In genomic region chr21:42781150-42781980, GRCh38 we compare ENCODE assay signal across 8 cellular contexts.
A peak's percentile ranks its signal among the peaks of the same experiment; 100 is the strongest.
DNase-seq lines count a peak whose midpoint lies in the region; ATAC-seq and TF ChIP-seq lines count a peak whose summit lies in the region.

No MANE protein-coding gene starts in this region.

- H3K9me3 ChIP-seq in BLaER1 (no peaks in the 10 kb centered on the region), mucosa of rectum (ENCODE audit: control insufficient read depth in 2 of 2, low read length in 2 of 2) (no peaks in the 10 kb centered on the region)

- POLR2A ChIA-PET in GM10248 (lab: Yijun Ruan, JAX), result no interaction called here

- no peak for TF ChIP-seq CTCF in GM10248 (IDR thresholded peaks at IDR 0.05; ENCODE audit: control extremely low read depth, extremely low read depth, low read depth, missing control alignments)

- ATAC-seq in central memory CD8-positive, alpha-beta T cell (replicated peaks; ENCODE audit: extremely low read depth, poor library complexity, severe bottlenecking), result no peak
- ATAC-seq in HG02970 (IDR thresholded peaks at IDR 0.05; ENCODE audit: low FRiP score, unreplicated experiment) (no peak), GM21723 (IDR thresholded peaks at IDR 0.05; ENCODE audit: unreplicated experiment) (no peak)

- DNase-seq in NCI-H1105 (lab: John Stamatoyannopoulos, UW) (peak; percentile 60), OCI-M2 (lab: John Stamatoyannopoulos, UW; ENCODE audit: unreplicated experiment) (no peak), GM10248 (ENCODE audit: extremely low spot score) (no peak)
- DNase-seq in central memory CD8-positive, alpha-beta T cell (ENCODE audit: low spot score in 2 of 2), result no peak

- H3K27ac Mint-ChIP-seq in central memory CD8-positive, alpha-beta T cell (ENCODE audit: low read depth), result peak overlapping the region; percentile 53

- peaks cover 4% of the 10 kb centered on the region for H3K36me3 Mint-ChIP-seq in central memory CD8-positive, alpha-beta T cell (ENCODE audit: insufficient read depth)

- H3K36me3 ChIP-seq in BLaER1, result no peaks in the 10 kb centered on the region
- H3K36me3 ChIP-seq in mucosa of rectum (ENCODE audit: control insufficient read depth in 2 of 2, insufficient read depth in 2 of 2, low read length in 2 of 2), result no peaks in the 10 kb centered on the region

- H3K4me3 ChIP-seq in BLaER1 (no peak overlapping the region), mucosa of rectum (ENCODE audit: low read length in 2 of 2) (peak overlapping the region; percentile 19 to 37)

- peak overlapping the region; percentile 40; the same call in 1 of the 2 replicates for H3K4me2 ChIP-seq in BLaER1

- peaks cover 45% of the 10 kb centered on the region for H3K4me1 ChIP-seq in BLaER1
- peaks cover 12 to 15% of the 10 kb centered on the region in 2 donors for H3K4me1 ChIP-seq in mucosa of rectum (ENCODE audit: control insufficient read depth in 2 of 2, insufficient read depth in 2 of 2, low read length in 2 of 2)

- no peak overlapping the region for H3K4me3 Mint-ChIP-seq in central memory CD8-positive, alpha-beta T cell

- peaks cover 29% of the 10 kb centered on the region for H3K4me1 Mint-ChIP-seq in central memory CD8-positive, alpha-beta T cell

- peaks cover 56% of the 10 kb centered on the region for H3K27me3 ChIP-seq in BLaER1
- no peaks in the 10 kb centered on the region for H3K27me3 ChIP-seq in mucosa of rectum (ENCODE audit: control insufficient read depth in 2 of 2, insufficient read depth in 2 of 2, low read length in 2 of 2)

- no peak overlapping the region for H3K9ac ChIP-seq in BLaER1
- peak overlapping the region; percentile 3 to 41 for H3K9ac ChIP-seq in mucosa of rectum (ENCODE audit: low read depth in 1 of 2, low read length in 2 of 2)

- H3K27me3 Mint-ChIP-seq in central memory CD8-positive, alpha-beta T cell, result peaks cover 13% of the 10 kb centered on the region

- H3K27ac ChIP-seq in BLaER1 (no peak overlapping the region), mucosa of rectum (ENCODE audit: low read depth in 2 of 2, low read length in 2 of 2) (no peak overlapping the region)

- CTCF ChIA-PET in GM10248 (lab: Yijun Ruan, JAX), result no interaction called here

- no peaks in the 10 kb centered on the region for H4K20me1 ChIP-seq in BLaER1

- no peaks in the 10 kb centered on the region for H3K9me3 Mint-ChIP-seq in central memory CD8-positive, alpha-beta T cell
